Comparison of ENCODE assay signal across 8 cellular contexts in genomic region chr16:2223375-2224182, GRCh38. TPM values are rescaled to one million over a fixed set of nuclear protein-coding genes. Genes with fewer than 3 reads are reported as not detected.
DNase-seq lines count a peak whose midpoint lies in the region; ATAC-seq and TF ChIP-seq lines count a peak whose summit lies in the region.

E4F1 (plus strand) TSS chr16:2223591; CDS start chr16:2223614, 23 bp downstream.

- peak within 1 kb of the TSS; percentile 95 to 96 for H3K4me3 ChIP-seq in Panc1 (ENCODE audit: low read depth in 2 of 2, low read length in 2 of 2)
- peak within 1 kb of the TSS; percentile 91 to 94 for H3K4me3 ChIP-seq in esophagus (ENCODE audit: low read depth in 1 of 2, low read length in 2 of 2)
- peak within 1 kb of the TSS; percentile 85 to 99 for H3K4me3 ChIP-seq in muscle layer of colon (ENCODE audit: low read depth in 1 of 2, low read length in 2 of 2)

- H3K9me3 Mint-ChIP-seq in activated T-cell treated with anti-CD3 and anti-CD28 coated beads, Interleukin-2, amount 50 U/mL, for 4 hours: no peaks in the 10 kb centered on the region

- H3K27me3 Mint-ChIP-seq in activated T-cell treated with anti-CD3 and anti-CD28 coated beads, Interleukin-2, amount 50 U/mL, for 4 hours (ENCODE audit: low read depth): no peaks in the 10 kb centered on the region

- WGBS in esophagus, 2 donors: 0 to 1% methylated on average over 62 to 83 of the region's 83 CpGs

- DNase-seq in DMS153 treated with DMSO at 0.1 percent for 48 hours (lab: John Stamatoyannopoulos, UW; ENCODE audit: unreplicated experiment): peak; percentile 99
- peak; percentile 99 for DNase-seq in KBM-7
- peak; percentile 95 for DNase-seq in Panc1 (ENCODE audit: low read depth, low spot score)
- peak; percentile 99 for DNase-seq in activated T-cell treated with anti-CD3 and anti-CD28 coated beads, Interleukin-2, amount 50 U/mL, for 4 hours
- DNase-seq in stimulated activated CD8-positive, alpha-beta memory T cell treated with anti-CD3 and anti-CD28 coated beads, Interleukin-7, amount 100 ng/mL, for 24 hours (ENCODE audit: low read depth): peak; percentile 99

- H3K27me3 ChIP-seq in Panc1 (ENCODE audit: control insufficient read depth, insufficient read depth, low read length) (no peaks in the 10 kb centered on the region), esophagus (ENCODE audit: control insufficient read depth in 1 of 2, insufficient read depth in 2 of 2, low read length in 2 of 2) (no peaks in the 10 kb centered on the region), muscle layer of colon (ENCODE audit: control insufficient read depth in 1 of 2, insufficient read depth in 2 of 2, low read length in 2 of 2) (no peaks in the 10 kb centered on the region)

- ATAC-seq in GM21717 (IDR thresholded peaks at IDR 0.05; ENCODE audit: unreplicated experiment): peak; percentile 83
- ATAC-seq in Panc1: peak; percentile 97
- peak; percentile 98 for ATAC-seq in activated T-cell treated with anti-CD3 and anti-CD28 coated beads, Interleukin-2, amount 50 U/mL, for 4 hours

- H3K4me1 ChIP-seq in Panc1 (ENCODE audit: control insufficient read depth, insufficient read depth, low read length): peaks cover 16% of the 10 kb centered on the region
- peaks cover 0 to 10% of the 10 kb centered on the region in 2 donors for H3K4me1 ChIP-seq in esophagus (ENCODE audit: control insufficient read depth in 2 of 2, insufficient read depth in 2 of 2, low read length in 1 of 2)
- peaks cover 21% of the 10 kb centered on the region for H3K4me1 ChIP-seq in muscle layer of colon (ENCODE audit: insufficient read depth, low read length)

- intact Hi-C loops in Panc1 (cut with micrococcal nuclease; ENCODE audit: unreplicated experiment): no loop called here

- CTCF ChIA-PET in Panc1 (lab: Charles Lee): no interaction called here

- H3K36me3 ChIP-seq in Panc1 (ENCODE audit: control insufficient read depth, insufficient read depth, low read length) (peaks cover 3% of the 10 kb centered on the region; the same call in 1 of the 2 replicates), esophagus (ENCODE audit: control insufficient read depth in 2 of 2, insufficient read depth in 2 of 2, low read length in 1 of 2) (peaks cover 3 to 10% of the 10 kb centered on the region in 2 donors), muscle layer of colon (ENCODE audit: insufficient read depth, low read length) (no peaks in the 10 kb centered on the region)

- BruUV-seq in Panc1 (replicated peaks; lab: Mats Ljungman, UMichigan): TSS peak; percentile 78

- in situ Hi-C loops in KBM-7 (cut with MboI; ENCODE audit: low pct_unique_long_range_greater_than_20kb, low sequenced_read_pairs): no loop called here
- in situ Hi-C loops in Panc1 (cut with HindIII; ENCODE audit: low pct_unique_long_range_greater_than_20kb, low sequenced_read_pairs): no loop called here

- H3K4me1 Mint-ChIP-seq in activated T-cell treated with anti-CD3 and anti-CD28 coated beads, Interleukin-2, amount 50 U/mL, for 4 hours (ENCODE audit: low read depth): peaks cover 17% of the 10 kb centered on the region

- POLR2A ChIA-PET in Panc1 (lab: Charles Lee): no interaction called here

- H3K4me3 Mint-ChIP-seq in activated T-cell treated with anti-CD3 and anti-CD28 coated beads, Interleukin-2, amount 50 U/mL, for 4 hours: peak within 1 kb of the TSS; percentile 85

- H3K9me3 ChIP-seq in Panc1 (ENCODE audit: control insufficient read depth, insufficient read depth, low read depth, low read length): no peaks in the 10 kb centered on the region
- no peaks in the 10 kb centered on the region for H3K9me3 ChIP-seq in esophagus (ENCODE audit: control insufficient read depth in 2 of 2, insufficient read depth in 1 of 2, low read depth in 1 of 2, low read length in 1 of 2)
- H3K9me3 ChIP-seq in muscle layer of colon (ENCODE audit: low read length): no peaks in the 10 kb centered on the region

- H3K27ac ChIP-seq in Panc1 (ENCODE audit: low read length): peak within 1 kb of the TSS; percentile 76
- H3K27ac ChIP-seq in esophagus (ENCODE audit: low read depth in 2 of 2, low read length in 1 of 2): peak within 1 kb of the TSS; percentile 92
- peak within 1 kb of the TSS; percentile 94 for H3K27ac ChIP-seq in muscle layer of colon (ENCODE audit: low read depth, low read length)

- TF ChIP-seq CTCF in Panc1 (IDR thresholded peaks at IDR 0.05): no peak

- peaks cover 4% of the 10 kb centered on the region for H3K36me3 Mint-ChIP-seq in activated T-cell treated with anti-CD3 and anti-CD28 coated beads, Interleukin-2, amount 50 U/mL, for 4 hours (ENCODE audit: insufficient read depth)

- H3K9ac ChIP-seq in muscle layer of colon (ENCODE audit: low read length): peak within 1 kb of the TSS; percentile 78

RNA-seq across cellular contexts. Expression of gene E4F1, which starts in this region (rescaled TPM):
- 50.8 TPM for total RNA-seq in Panc1 (2021; ENCODE audit: unreplicated experiment)
- polyA plus RNA-seq in Panc1 (2012; ENCODE audit: insufficient read length): 71.0 TPM
- 10 to 100 TPM; 44.3 to 48.7 (median 45.3) TPM for total RNA-seq in activated T-cell treated with anti-CD3 and anti-CD28 coated beads, Interleukin-2, amount 50 U/mL, for 4 hours
- polyA plus RNA-seq in esophagus: 10 to 100 TPM; 19.9 to 31.0 TPM

Comparison
In these comparisons a context has a peak if more than half of its experiments do, and no peak if none do; other contexts are left out.
1. Peak in every context shown above with its lines: DNase-seq, ATAC-seq, H3K4me3 ChIP-seq and H3K27ac ChIP-seq.